ENCODE assay signal across 12 cellular contexts in the genomic region with DNA sequence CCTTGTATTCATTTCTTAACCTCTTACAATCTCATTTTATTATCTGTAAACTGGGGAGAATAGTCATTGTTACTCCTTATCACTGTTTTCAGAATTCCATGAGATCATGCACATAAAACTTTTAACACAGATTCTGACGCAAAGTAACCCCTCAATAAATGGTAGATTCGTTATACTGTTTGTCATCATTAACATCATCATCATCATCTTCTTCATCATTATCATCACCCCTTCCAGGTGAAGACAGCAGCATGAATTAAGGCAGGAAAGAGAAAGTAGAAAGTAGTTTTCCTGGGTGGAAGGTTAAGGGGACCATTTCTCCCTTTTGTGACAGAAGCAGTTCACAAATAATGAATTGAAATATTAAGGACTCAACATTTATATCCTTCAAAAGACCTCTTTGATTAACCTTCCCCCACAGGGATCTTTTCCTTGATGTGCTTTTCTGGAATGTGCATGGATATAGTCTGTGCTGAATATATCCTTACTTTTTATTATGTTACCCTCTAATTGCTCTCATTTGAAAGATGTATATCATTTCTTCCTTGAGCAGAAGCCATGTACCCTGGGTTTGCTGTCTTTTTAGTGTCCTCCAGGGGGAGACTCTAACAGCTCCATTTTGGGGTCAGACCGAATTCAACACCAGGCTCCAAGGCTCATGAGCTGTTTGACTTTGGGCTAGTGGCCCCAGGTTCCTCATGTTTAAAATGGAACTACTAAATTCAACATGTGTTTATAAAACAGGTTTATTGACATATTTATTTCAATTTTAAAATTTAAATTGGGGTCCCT.
DNase-seq lines count a peak whose midpoint lies in the region; ATAC-seq and TF ChIP-seq lines count a peak whose summit lies in the region.
"Had no signal": no experiment of that assay in that cellular context is flagged by ENCODE, and none has a peak within 500 bp of the region (broad histone marks: within the 10 kb centered on the region; RNA-seq: fewer than 3 reads in every experiment).

No MANE protein-coding gene starts in this region.

- TF ChIP-seq POLR2A in lower leg skin (IDR thresholded peaks at IDR 0.05): no peak

- H3K36me3 ChIP-seq in Karpas-422 (ENCODE audit: insufficient read depth, low read length) (no peaks in the 10 kb centered on the region), mesendoderm (ENCODE audit: control insufficient read depth, insufficient read depth, low read length) (no peaks in the 10 kb centered on the region)
- H3K36me3 ChIP-seq in CD4-positive, alpha-beta memory T cell (ENCODE audit: insufficient read depth, low read length): no peaks in the 10 kb centered on the region
- H3K36me3 ChIP-seq: esophagus squamous epithelium had no signal

- H3K9me3 Mint-ChIP-seq in stimulated activated memory B cell treated with anti-CD40 and anti-IgM and Interleukin-4, amounts not matched to agents 10 μg/mL and 1 μg/mL and 100 μg/mL, for 72 hours: no peaks in the 10 kb centered on the region
- peaks cover 0 to 7% (median 2%) of the 10 kb centered on the region in 8 donors for H3K9me3 Mint-ChIP-seq in CD4-positive, alpha-beta memory T cell
- H3K9me3 Mint-ChIP-seq: activated naive CD4-positive, alpha-beta T cell treated with anti-CD3 and anti-CD28 coated beads for 36 hours had no signal

- no peak overlapping the region for H3K27ac ChIP-seq in Karpas-422 (ENCODE audit: low read length)
- no peak overlapping the region for H3K27ac ChIP-seq in mesendoderm (ENCODE audit: low read depth, low read length)
- H3K27ac ChIP-seq in CD4-positive, alpha-beta memory T cell (ENCODE audit: low read depth, low read length): no peak overlapping the region
- H3K27ac ChIP-seq: esophagus squamous epithelium had no signal

- H3K23ac ChIP-seq in mesendoderm (ENCODE audit: low read length): no peak overlapping the region

- intact Hi-C loops in lower leg skin (cut with DNase I; ENCODE audit: low total_unique reads): no loop called here
- intact Hi-C loops in CD4-positive, alpha-beta memory T cell (cut with micrococcal nuclease): no loop called here

- H2AK5ac ChIP-seq in mesendoderm (ENCODE audit: low read length): no peak overlapping the region

- H3K18ac ChIP-seq in mesendoderm (ENCODE audit: low read length): no peak overlapping the region

- H3K27me3 Mint-ChIP-seq in stimulated activated memory B cell treated with anti-CD40 and anti-IgM and Interleukin-4, amounts not matched to agents 10 μg/mL and 1 μg/mL and 100 μg/mL, for 72 hours: no peaks in the 10 kb centered on the region
- no peaks in the 10 kb centered on the region for H3K27me3 Mint-ChIP-seq in CD4-positive, alpha-beta memory T cell

- no peak overlapping the region for H3K27ac Mint-ChIP-seq in stimulated activated memory B cell treated with anti-CD40 and anti-IgM and Interleukin-4, amounts not matched to agents 10 μg/mL and 1 μg/mL and 100 μg/mL, for 72 hours
- no peak overlapping the region for H3K27ac Mint-ChIP-seq in CD4-positive, alpha-beta memory T cell
- H3K27ac Mint-ChIP-seq: activated naive CD4-positive, alpha-beta T cell treated with anti-CD3 and anti-CD28 coated beads for 36 hours had no signal

- no peaks in the 10 kb centered on the region for H3K36me3 Mint-ChIP-seq in stimulated activated memory B cell treated with anti-CD40 and anti-IgM and Interleukin-4, amounts not matched to agents 10 μg/mL and 1 μg/mL and 100 μg/mL, for 72 hours
- H3K36me3 Mint-ChIP-seq in CD4-positive, alpha-beta memory T cell: no peaks in the 10 kb centered on the region

- DNase-seq in ELR (ENCODE audit: low read depth) (peak; percentile 3), Karpas-422 (peak; percentile 47), astrocyte of the spinal cord (ENCODE audit: low read depth, low spot score) (no peak), mesendoderm (peak; percentile 60), lower leg skin (ENCODE audit: low spot score in 2 of 2) (no peak)
- no peak for DNase-seq in CD4-positive, alpha-beta memory T cell
- DNase-seq: activated naive CD4-positive, alpha-beta T cell treated with anti-CD3 and anti-CD28 coated beads for 36 hours; esophagus squamous epithelium; NCI-H524 treated with DMSO at 0.1 percent for 48 hours had no signal

- no peak overlapping the region for H2AFZ ChIP-seq in Karpas-422 (ENCODE audit: low read length)

- no peaks in the 10 kb centered on the region for H3K9me2 ChIP-seq in Karpas-422 (replicated peaks; ENCODE audit: insufficient read depth, low read length)

- H3K4me1 ChIP-seq in Karpas-422 (ENCODE audit: low read length) (no peaks in the 10 kb centered on the region), mesendoderm (ENCODE audit: control insufficient read depth, low read depth, low read length) (no peaks in the 10 kb centered on the region)
- H3K4me1 ChIP-seq in CD4-positive, alpha-beta memory T cell (ENCODE audit: insufficient read depth, low read length): no peaks in the 10 kb centered on the region
- H3K4me1 ChIP-seq: esophagus squamous epithelium had no signal

- H3K4me3 Mint-ChIP-seq in stimulated activated memory B cell treated with anti-CD40 and anti-IgM and Interleukin-4, amounts not matched to agents 10 μg/mL and 1 μg/mL and 100 μg/mL, for 72 hours: no peak overlapping the region
- H3K4me3 Mint-ChIP-seq in CD4-positive, alpha-beta memory T cell: no peak overlapping the region
- H3K4me3 Mint-ChIP-seq: activated naive CD4-positive, alpha-beta T cell treated with anti-CD3 and anti-CD28 coated beads for 36 hours had no signal

- H3K9ac ChIP-seq in Karpas-422 (ENCODE audit: low read length) (no peak overlapping the region), mesendoderm (ENCODE audit: low read length) (no peak overlapping the region)

- no peaks in the 10 kb centered on the region for H3K4me1 Mint-ChIP-seq in stimulated activated memory B cell treated with anti-CD40 and anti-IgM and Interleukin-4, amounts not matched to agents 10 μg/mL and 1 μg/mL and 100 μg/mL, for 72 hours
- H3K4me1 Mint-ChIP-seq in CD4-positive, alpha-beta memory T cell: no peaks in the 10 kb centered on the region

- no peak overlapping the region for H4K8ac ChIP-seq in mesendoderm (ENCODE audit: low read depth, low read length)

- no peak overlapping the region for H3K4ac ChIP-seq in mesendoderm (ENCODE audit: low read depth, low read length)

- ATAC-seq in stimulated activated memory B cell treated with anti-CD40 and anti-IgM and Interleukin-4, amounts not matched to agents 10 μg/mL and 1 μg/mL and 100 μg/mL, for 72 hours: no peak
- no peak for ATAC-seq in GM19452 (IDR thresholded peaks at IDR 0.05; ENCODE audit: unreplicated experiment)
- ATAC-seq: mucosa of descending colon had no signal

- H2BK120ac ChIP-seq in mesendoderm (ENCODE audit: low read depth, low read length): no peak overlapping the region

- no peaks in the 10 kb centered on the region for H3K79me1 ChIP-seq in mesendoderm (ENCODE audit: low read length)

- no peak overlapping the region for H3K4me3 ChIP-seq in Karpas-422 (ENCODE audit: low read length)
- H3K4me3 ChIP-seq in astrocyte of the spinal cord (ENCODE audit: low read depth, low read length): no peak overlapping the region
- no peak overlapping the region for H3K4me3 ChIP-seq in mesendoderm (ENCODE audit: low read length)
- no peak overlapping the region for H3K4me3 ChIP-seq in lower leg skin (ENCODE audit: low read depth, poor library complexity, severe bottlenecking)
- H3K4me3 ChIP-seq in CD4-positive, alpha-beta memory T cell (ENCODE audit: low read length in 2 of 2): no peak overlapping the region
- H3K4me3 ChIP-seq: esophagus squamous epithelium, mucosa of descending colon had no signal

- no peaks in the 10 kb centered on the region for H3K79me2 ChIP-seq in Karpas-422 (ENCODE audit: low read length)
- H3K79me2 ChIP-seq in mesendoderm (ENCODE audit: control insufficient read depth, insufficient read depth, low read length): no peaks in the 10 kb centered on the region

- no peaks in the 10 kb centered on the region for H4K20me1 ChIP-seq in Karpas-422 (ENCODE audit: insufficient read depth, low read depth, low read length)

- CTCF ChIA-PET in CD4-positive, alpha-beta memory T cell (lab: Charles Lee; ENCODE audit: partially characterized antibody): no interaction called here

- TF ChIP-seq CTCF in astrocyte of the spinal cord (IDR thresholded peaks at IDR 0.05; ENCODE audit: low read depth, low read length) (peak; percentile 29), lower leg skin (IDR thresholded peaks at IDR 0.05) (no peak)

- no peak overlapping the region for H3K4me2 ChIP-seq in Karpas-422 (ENCODE audit: low read depth, low read length, poor library complexity, severe bottlenecking)
- no peak overlapping the region for H3K4me2 ChIP-seq in mesendoderm (ENCODE audit: low read length)

- H2BK15ac ChIP-seq in mesendoderm (replicated peaks; ENCODE audit: low read depth): no peak overlapping the region

- POLR2A ChIA-PET in CD4-positive, alpha-beta memory T cell (lab: Charles Lee; ENCODE audit: partially characterized antibody): no interaction called here

- H3K27me3 ChIP-seq in Karpas-422 (ENCODE audit: low read length) (no peaks in the 10 kb centered on the region), mesendoderm (ENCODE audit: insufficient read depth, low read length, poor library complexity) (no peaks in the 10 kb centered on the region)
- no peaks in the 10 kb centered on the region for H3K27me3 ChIP-seq in CD4-positive, alpha-beta memory T cell (ENCODE audit: insufficient read depth, low read length)
- H3K27me3 ChIP-seq: esophagus squamous epithelium had no signal

- H3K56ac ChIP-seq in mesendoderm (ENCODE audit: low read length): no peak overlapping the region

- in situ Hi-C loops in astrocyte of the spinal cord (cut with HindIII; ENCODE audit: low sequenced_read_pairs): no loop called here

- H2BK5ac ChIP-seq in mesendoderm (ENCODE audit: low read length): no peak overlapping the region

- H3K9me3 ChIP-seq in Karpas-422 (ENCODE audit: low read length): no peaks in the 10 kb centered on the region
- no peaks in the 10 kb centered on the region for H3K9me3 ChIP-seq in CD4-positive, alpha-beta memory T cell (ENCODE audit: control insufficient read depth in 1 of 2, low read length in 2 of 2)
- H3K9me3 ChIP-seq: esophagus squamous epithelium, mucosa of descending colon had no signal

- no peak overlapping the region for H4K5ac ChIP-seq in mesendoderm (ENCODE audit: low read length)

- WGBS in mesendoderm (ENCODE audit: extremely low coverage, insufficient coverage, low lambda C conversion rate): no CpG with 5 or more reads among the region's 3 CpGs
- WGBS in lower leg skin, 2 donors: 83 to 84% methylated on average over 3 of the region's 3 CpGs

Comparison
In these comparisons a context has a peak if more than half of its experiments do, and no peak if none do; other contexts are left out.
1. DNase-seq: peak in ELR (single experiment), Karpas-422 (single experiment) and mesendoderm (single experiment); none in astrocyte of the spinal cord (single experiment), lower leg skin (0 of 2) and CD4-positive, alpha-beta memory T cell (0 of 5).